Comparison of ENCODE assay signal across 11 cellular contexts in genomic region chr19:51531349-51532315, GRCh38. TPM values are rescaled to one million over a fixed set of nuclear protein-coding genes. Genes with fewer than 3 reads are reported as not detected.
A peak's percentile ranks its signal among the peaks of the same experiment; 100 is the strongest.
DNase-seq lines count a peak whose midpoint lies in the region; ATAC-seq and TF ChIP-seq lines count a peak whose summit lies in the region.
"Had no signal": no experiment of that assay in that cellular context is flagged by ENCODE, and none has a peak within 500 bp of the region (broad histone marks: within the 10 kb centered on the region; RNA-seq: fewer than 3 reads in every experiment).

TSS of gene SIGLEC6 (minus strand) at chr19:51531670. CDS start at chr19:51531648, 22 bp downstream.

- no peaks in the 10 kb centered on the region for H3K27me3 ChIP-seq in HL-60 (ENCODE audit: insufficient read depth, poor library complexity, severe bottlenecking)
- H3K27me3 ChIP-seq in sigmoid colon = peaks cover 0 to 17% (median 0%) of the 10 kb centered on the region in 3 donors

- no peaks in the 10 kb centered on the region for H3K9me3 Mint-ChIP-seq in activated CD4-positive, alpha-beta T cell treated with anti-CD3 and anti-CD28 coated beads for 36 hours (ENCODE audit: low read depth)
- H3K9me3 Mint-ChIP-seq in dendritic cell treated with granulocyte-macrophage colony-stimulating factor and Interleukin-4, amounts not matched to agents 40 ng/mL and 50 ng/mL, for 4 days = no peaks in the 10 kb centered on the region
- peaks cover 59% of the 10 kb centered on the region for H3K9me3 Mint-ChIP-seq in mesothelial cell of epicardium

- peak; percentile 46 for DNase-seq in activated CD4-positive, alpha-beta T cell treated with anti-CD3 and anti-CD28 coated beads for 36 hours
- no peak for DNase-seq in activated CD4-positive, alpha-beta T cell treated with anti-CD3 and anti-CD28 coated beads for 1 hour
- DNase-seq in HL-60 (ENCODE audit: low read depth in 1 of 2, low spot score in 1 of 2) (peak; percentile 76 to 97), sigmoid colon (peak; percentile 77), mesothelial cell of epicardium (ENCODE audit: low spot score in 2 of 2, unreplicated experiment in 2 of 2) (no peak), coronary artery (ENCODE audit: low spot score) (no peak), NCI-H82 treated with DMSO at 0.1 percent for 48 hours (lab: John Stamatoyannopoulos, UW; ENCODE audit: unreplicated experiment) (no peak)

- no peaks in the 10 kb centered on the region for H3K4me1 ChIP-seq in sigmoid colon

- no peaks in the 10 kb centered on the region for H3K36me3 Mint-ChIP-seq in activated CD4-positive, alpha-beta T cell treated with anti-CD3 and anti-CD28 coated beads for 36 hours (ENCODE audit: low read depth)
- no peaks in the 10 kb centered on the region for H3K36me3 Mint-ChIP-seq in dendritic cell treated with granulocyte-macrophage colony-stimulating factor and Interleukin-4, amounts not matched to agents 40 ng/mL and 50 ng/mL, for 4 days (ENCODE audit: low read depth)
- H3K36me3 Mint-ChIP-seq in mesothelial cell of epicardium = no peaks in the 10 kb centered on the region
- H3K36me3 Mint-ChIP-seq: activated naive CD4-positive, alpha-beta T cell treated with anti-CD3 and anti-CD28 coated beads, Interleukin-2, amount 50 U/mL, for 24 hours had no signal

- POLR2A ChIA-PET in activated CD4-positive, alpha-beta T cell treated with anti-CD3 and anti-CD28 coated beads for 36 hours (lab: Charles Lee) = no interaction called here

- ATAC-seq in activated CD4-positive, alpha-beta T cell treated with anti-CD3 and anti-CD28 coated beads for 36 hours = peak; percentile 71

- TF ChIP-seq EP300 in sigmoid colon (IDR thresholded peaks at IDR 0.05) = no peak

- no peak for TF ChIP-seq CTCF in HL-60 (IDR thresholded peaks at IDR 0.05; ENCODE audit: insufficient read depth, low read length)
- TF ChIP-seq CTCF in sigmoid colon (IDR thresholded peaks at IDR 0.05) = no peak
- TF ChIP-seq CTCF in mesothelial cell of epicardium (IDR thresholded peaks at IDR 0.05; ENCODE audit: unreplicated experiment) = no peak
- no peak for TF ChIP-seq CTCF in coronary artery (IDR thresholded peaks at IDR 0.05)

- WGBS in sigmoid colon, 2 donors = 28 to 32% methylated on average over 25 of the region's 25 CpGs

- peaks cover 46% of the 10 kb centered on the region for H3K27me3 Mint-ChIP-seq in activated CD4-positive, alpha-beta T cell treated with anti-CD3 and anti-CD28 coated beads for 36 hours
- peaks cover 33% of the 10 kb centered on the region for H3K27me3 Mint-ChIP-seq in dendritic cell treated with granulocyte-macrophage colony-stimulating factor and Interleukin-4, amounts not matched to agents 40 ng/mL and 50 ng/mL, for 4 days
- no peaks in the 10 kb centered on the region for H3K27me3 Mint-ChIP-seq in mesothelial cell of epicardium (ENCODE audit: low read depth)

- H3K27ac Mint-ChIP-seq in activated CD4-positive, alpha-beta T cell treated with anti-CD3 and anti-CD28 coated beads for 36 hours = no peak within 1 kb of the TSS
- peak within 1 kb of the TSS; percentile 65 for H3K27ac Mint-ChIP-seq in dendritic cell treated with granulocyte-macrophage colony-stimulating factor and Interleukin-4, amounts not matched to agents 40 ng/mL and 50 ng/mL, for 4 days
- no peak within 1 kb of the TSS for H3K27ac Mint-ChIP-seq in mesothelial cell of epicardium
- H3K27ac Mint-ChIP-seq: activated naive CD4-positive, alpha-beta T cell treated with anti-CD3 and anti-CD28 coated beads, Interleukin-2, amount 50 U/mL, for 24 hours had no signal

- H3K4me3 Mint-ChIP-seq in activated CD4-positive, alpha-beta T cell treated with anti-CD3 and anti-CD28 coated beads for 36 hours = no peak within 1 kb of the TSS
- peak within 1 kb of the TSS; percentile 59 for H3K4me3 Mint-ChIP-seq in dendritic cell treated with granulocyte-macrophage colony-stimulating factor and Interleukin-4, amounts not matched to agents 40 ng/mL and 50 ng/mL, for 4 days
- H3K4me3 Mint-ChIP-seq in mesothelial cell of epicardium = no peak within 1 kb of the TSS
- H3K4me3 Mint-ChIP-seq: activated naive CD4-positive, alpha-beta T cell treated with anti-CD3 and anti-CD28 coated beads, Interleukin-2, amount 50 U/mL, for 24 hours had no signal

- no peak for TF ChIP-seq POLR2A in sigmoid colon (IDR thresholded peaks at IDR 0.05)

- no peaks in the 10 kb centered on the region for H3K36me3 ChIP-seq in sigmoid colon

- H3K4me1 Mint-ChIP-seq in activated CD4-positive, alpha-beta T cell treated with anti-CD3 and anti-CD28 coated beads for 36 hours = peaks cover 9% of the 10 kb centered on the region
- H3K4me1 Mint-ChIP-seq in dendritic cell treated with granulocyte-macrophage colony-stimulating factor and Interleukin-4, amounts not matched to agents 40 ng/mL and 50 ng/mL, for 4 days (ENCODE audit: low read depth) = peaks cover 40% of the 10 kb centered on the region
- no peaks in the 10 kb centered on the region for H3K4me1 Mint-ChIP-seq in mesothelial cell of epicardium
- H3K4me1 Mint-ChIP-seq: activated naive CD4-positive, alpha-beta T cell treated with anti-CD3 and anti-CD28 coated beads, Interleukin-2, amount 50 U/mL, for 24 hours had no signal

- peak within 1 kb of the TSS; percentile 65 for H3K27ac ChIP-seq in HL-60 (replicated peaks)
- H3K27ac ChIP-seq in sigmoid colon = no peak within 1 kb of the TSS
- H3K27ac ChIP-seq in coronary artery = no peak within 1 kb of the TSS
- H3K27ac ChIP-seq: KMS-11 had no signal

- intact Hi-C loops in activated CD4-positive, alpha-beta T cell treated with anti-CD3 and anti-CD28 coated beads for 36 hours (cut with DNase I, micrococcal nuclease) = no loop called here
- intact Hi-C loops in dendritic cell treated with granulocyte-macrophage colony-stimulating factor and Interleukin-4, amounts not matched to agents 40 ng/mL and 50 ng/mL, for 4 days (cut with micrococcal nuclease) = no loop called here
- intact Hi-C loops in sigmoid colon (cut with DNase I) = no loop called here

- H3K9me3 ChIP-seq in sigmoid colon = no peaks in the 10 kb centered on the region

- H3K4me3 ChIP-seq in HL-60 (replicated peaks; ENCODE audit: insufficient read depth, low read length) (peak within 1 kb of the TSS; percentile 17), sigmoid colon (no peak within 1 kb of the TSS), coronary artery (no peak within 1 kb of the TSS)

- CTCF ChIA-PET in activated CD4-positive, alpha-beta T cell treated with anti-CD3 and anti-CD28 coated beads for 36 hours (lab: Charles Lee) = interaction anchor here (0.5 to 1.4 kb wide), 4 partner anchors 16 to 515 kb away, joined by 3 to 4 read pairs (median 3); no protein-coding TSS in a partner anchor

RNA-seq across cellular contexts. Expression of gene SIGLEC6, which starts in this region (rescaled TPM):
- total RNA-seq in activated CD4-positive, alpha-beta T cell treated with anti-CD3 and anti-CD28 coated beads for 36 hours = not detected
- total RNA-seq in sigmoid colon (1 to 10 TPM in 2 of 4 donors, under 1 TPM in 2; 0.55 to 2.1 (median 1.4) TPM), mesothelial cell of epicardium (not detected in 3 replicates)
- under 1 TPM in 1 of 3 donors, not detected in 2; 0.64 TPM for polyA plus RNA-seq in sigmoid colon
- total RNA-seq: kidney epithelial cell had no signal

Comparison
In these comparisons a context has a peak if more than half of its experiments do, and no peak if none do; other contexts are left out.
1. Peak in DNase-seq and ATAC-seq in activated CD4-positive, alpha-beta T cell treated with anti-CD3 and anti-CD28 coated beads for 36 hours; RNA of the gene not detected or under 1 TPM.
2. DNase-seq: peak in HL-60 (2 of 2) and sigmoid colon (single experiment); none in activated CD4-positive, alpha-beta T cell treated with anti-CD3 and anti-CD28 coated beads for 1 hour (single experiment), mesothelial cell of epicardium (0 of 2), coronary artery (single experiment) and NCI-H82 treated with DMSO at 0.1 percent for 48 hours (single experiment).